In genomic region chr17:46026815-46027125, GRCh38 we compare ENCODE assay signal across 16 cellular contexts. TPM values are rescaled to one million over a fixed set of nuclear protein-coding genes. Genes with fewer than 3 reads are reported as not detected.
DNase-seq lines count a peak whose midpoint lies in the region; ATAC-seq and TF ChIP-seq lines count a peak whose summit lies in the region.
"Had no signal": no experiment of that assay in that cellular context is flagged by ENCODE, and none has a peak within 500 bp of the region (broad histone marks: within the 10 kb centered on the region; RNA-seq: fewer than 3 reads in every experiment).

No MANE protein-coding gene starts in this region.

- H3K9me3 ChIP-seq in stomach smooth muscle (ENCODE audit: control insufficient read depth in 2 of 2, low read length in 2 of 2): no peaks in the 10 kb centered on the region

- no peak for DNase-seq in activated naive CD8-positive, alpha-beta T cell treated with anti-CD3 and anti-CD28 coated beads for 36 hours
- DNase-seq in WTC11 (ENCODE audit: low spot score) (no peak), memory B cell (ENCODE audit: low spot score in 2 of 2) (no peak), RPMI8226 (no peak), activated gamma-delta T cell treated with Interleukin-2 at 50 U/mL for 16 hours (no peak), foreskin fibroblast (no peak)
- DNase-seq: activated CD4-positive, alpha-beta memory T cell treated with anti-CD3 and anti-CD28 coated beads for 36 hours; DMS 273 treated with DMSO at 0.1 percent for 48 hours; stimulated activated CD4-positive, alpha-beta T cell treated with anti-CD3 and anti-CD28 coated beads, Interleukin-2, amount 100 ng/mL, for 24 hours; trophoblast cell had no signal

- H3K27me3 Mint-ChIP-seq in activated naive CD8-positive, alpha-beta T cell: no peaks in the 10 kb centered on the region
- no peaks in the 10 kb centered on the region for H3K27me3 Mint-ChIP-seq in activated naive CD8-positive, alpha-beta T cell treated with anti-CD3 and anti-CD28 coated beads for 36 hours
- H3K27me3 Mint-ChIP-seq in WTC11 (ENCODE audit: low read depth) (no peaks in the 10 kb centered on the region), memory B cell (no peaks in the 10 kb centered on the region)
- H3K27me3 Mint-ChIP-seq: activated CD4-positive, alpha-beta memory T cell treated with anti-CD3 and anti-CD28 coated beads for 36 hours had no signal

- CTCF ChIA-PET in WTC11 (lab: Charles Lee): interaction anchor here (1.0 to 1.2 kb wide), 3 partner anchors 18 to 55 kb away, joined by 4 to 8 read pairs (median 4); no protein-coding TSS in a partner anchor

- H3K4me3 Mint-ChIP-seq in activated naive CD8-positive, alpha-beta T cell: no peak overlapping the region
- H3K4me3 Mint-ChIP-seq in activated naive CD8-positive, alpha-beta T cell treated with anti-CD3 and anti-CD28 coated beads for 36 hours: no peak overlapping the region
- H3K4me3 Mint-ChIP-seq in WTC11 (no peak overlapping the region), memory B cell (no peak overlapping the region)
- H3K4me3 Mint-ChIP-seq: activated CD4-positive, alpha-beta memory T cell treated with anti-CD3 and anti-CD28 coated beads for 36 hours; nephron had no signal

- H3K4me1 Mint-ChIP-seq in activated naive CD8-positive, alpha-beta T cell (ENCODE audit: low read depth): peaks cover 27% of the 10 kb centered on the region
- peaks cover 21% of the 10 kb centered on the region for H3K4me1 Mint-ChIP-seq in activated naive CD8-positive, alpha-beta T cell treated with anti-CD3 and anti-CD28 coated beads for 36 hours
- H3K4me1 Mint-ChIP-seq in WTC11 (peaks cover 28% of the 10 kb centered on the region), memory B cell (peaks cover 58% of the 10 kb centered on the region)

- H3K9ac ChIP-seq in stomach smooth muscle (ENCODE audit: low read length in 2 of 2): no peak overlapping the region

- peak overlapping the region; percentile 11 for H3K27ac ChIP-seq in stomach smooth muscle (ENCODE audit: low read length)

- no peaks in the 10 kb centered on the region for H3K27me3 ChIP-seq in stomach smooth muscle (ENCODE audit: control insufficient read depth in 1 of 2, insufficient read depth in 2 of 2, low read length in 2 of 2)

- H3K27ac Mint-ChIP-seq in activated naive CD8-positive, alpha-beta T cell: peak overlapping the region; percentile 72
- no peak overlapping the region for H3K27ac Mint-ChIP-seq in activated naive CD8-positive, alpha-beta T cell treated with anti-CD3 and anti-CD28 coated beads for 36 hours
- H3K27ac Mint-ChIP-seq in WTC11 (peak overlapping the region; percentile 60), memory B cell (peak overlapping the region; percentile 89)
- H3K27ac Mint-ChIP-seq: activated CD4-positive, alpha-beta memory T cell treated with anti-CD3 and anti-CD28 coated beads for 36 hours had no signal

- H3K9me3 Mint-ChIP-seq in activated naive CD8-positive, alpha-beta T cell (ENCODE audit: low read depth): no peaks in the 10 kb centered on the region
- no peaks in the 10 kb centered on the region for H3K9me3 Mint-ChIP-seq in activated naive CD8-positive, alpha-beta T cell treated with anti-CD3 and anti-CD28 coated beads for 36 hours
- H3K9me3 Mint-ChIP-seq in WTC11: no peaks in the 10 kb centered on the region
- no peaks in the 10 kb centered on the region for H3K9me3 Mint-ChIP-seq in memory B cell
- H3K9me3 Mint-ChIP-seq: activated CD4-positive, alpha-beta memory T cell treated with anti-CD3 and anti-CD28 coated beads for 36 hours; nephron had no signal

- no peak for TF ChIP-seq CTCF in WTC11 (IDR thresholded peaks at IDR 0.05)
- TF ChIP-seq CTCF in foreskin fibroblast (IDR thresholded peaks at IDR 0.05; ENCODE audit: low read depth, low read length): no peak

- ATAC-seq in WTC11: no peak
- peak; percentile 39 for ATAC-seq in memory B cell (ENCODE audit: low read depth)

- H3K4me3 ChIP-seq in stomach smooth muscle (ENCODE audit: low read length in 2 of 2): no peak overlapping the region
- H3K4me3 ChIP-seq in foreskin fibroblast (ENCODE audit: low read depth in 1 of 2, low read length in 2 of 2): no peak overlapping the region

- POLR2A ChIA-PET in WTC11 (lab: Charles Lee): interaction anchor here (0.6 to 1.0 kb wide), 2 partner anchors 40 to 117 kb away, joined by 3 to 10 read pairs; no protein-coding TSS in a partner anchor

- no peaks in the 10 kb centered on the region for H3K4me1 ChIP-seq in stomach smooth muscle (ENCODE audit: control insufficient read depth, insufficient read depth, low read length)

- peaks cover 4% of the 10 kb centered on the region for H3K36me3 Mint-ChIP-seq in activated naive CD8-positive, alpha-beta T cell
- H3K36me3 Mint-ChIP-seq in activated naive CD8-positive, alpha-beta T cell treated with anti-CD3 and anti-CD28 coated beads for 36 hours: peaks cover 16% of the 10 kb centered on the region
- peaks cover 28% of the 10 kb centered on the region for H3K36me3 Mint-ChIP-seq in WTC11
- H3K36me3 Mint-ChIP-seq in memory B cell: peaks cover 23% of the 10 kb centered on the region

- peaks cover 23 to 36% of the 10 kb centered on the region in 2 donors for H3K36me3 ChIP-seq in stomach smooth muscle (ENCODE audit: control insufficient read depth in 2 of 2, insufficient read depth in 2 of 2, low read length in 2 of 2)

TF ChIP-seq in WTC11, 78 proteins besides CTCF, POLR2A, EP300 and RAD21:
- no peak for TF ChIP-seq ZSCAN18 (CRISPR knock-in tag; IDR thresholded peaks at IDR 0.05)
- TF ChIP-seq NR2C2 (CRISPR knock-in tag; IDR thresholded peaks at IDR 0.05): no peak
- TF ChIP-seq ZNF423 (CRISPR knock-in tag; IDR thresholded peaks at IDR 0.05): no peak
- TF ChIP-seq NR1H2 (CRISPR knock-in tag; IDR thresholded peaks at IDR 0.05): no peak

RNA-seq across cellular contexts. Expression of gene STH, which starts 27.7 kb away (rescaled TPM):
- not detected for total RNA-seq in activated naive CD8-positive, alpha-beta T cell treated with anti-CD3 and anti-CD28 coated beads for 36 hours
- total RNA-seq in WTC11 (2021): not detected in 3 replicates
- total RNA-seq: activated CD4-positive, alpha-beta memory T cell treated with anti-CD3 and anti-CD28 coated beads for 36 hours; fibroblast of lung; left lobe of liver; Right ventricle myocardium inferior had no signal
